ENCODE assay signal across 18 cellular contexts in the genomic region with DNA sequence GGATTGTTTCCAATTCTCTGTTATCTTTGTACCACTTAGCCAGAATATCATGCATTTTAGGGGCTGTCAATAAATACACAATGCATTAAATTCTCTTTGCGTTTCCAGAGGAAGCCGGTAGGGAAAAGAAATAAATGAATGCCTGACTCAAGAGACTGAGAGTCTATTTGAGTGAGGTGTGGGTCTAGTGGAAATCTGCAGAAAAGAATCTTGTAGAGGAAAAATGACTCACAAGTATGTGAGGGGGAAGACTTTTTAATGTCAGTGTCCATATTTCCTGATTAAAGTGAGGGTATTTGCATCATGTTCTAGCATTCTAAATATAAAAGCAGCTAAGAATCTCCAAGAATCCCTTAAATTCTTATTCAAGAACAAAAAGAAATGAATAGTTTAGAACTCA.
DNase-seq lines count a peak whose midpoint lies in the region; ATAC-seq and TF ChIP-seq lines count a peak whose summit lies in the region.
"Had no signal": no experiment of that assay in that cellular context is flagged by ENCODE, and none has a peak within 500 bp of the region (broad histone marks: within the 10 kb centered on the region; RNA-seq: fewer than 3 reads in every experiment).

No MANE protein-coding gene starts in this region.

- H3K27me3 ChIP-seq in osteoblast (ENCODE audit: insufficient read depth, low read length) (no peaks in the 10 kb centered on the region), adrenal gland (no peaks in the 10 kb centered on the region)
- H3K27me3 ChIP-seq: testis had no signal

- H3K27ac ChIP-seq in SK-N-MC (peak overlapping the region; percentile 95), osteoblast (ENCODE audit: low read depth, low read length) (peak overlapping the region; percentile 19), adrenal gland (no peak overlapping the region)
- H3K27ac ChIP-seq: parathyroid adenoma, skin epidermis, testis, VCaP had no signal

- H3K9ac ChIP-seq in SK-N-MC (ENCODE audit: insufficient read length) = peak overlapping the region; percentile 38
- H3K9ac ChIP-seq: parathyroid adenoma had no signal

- peaks cover 69% of the 10 kb centered on the region for H3K36me3 ChIP-seq in SK-N-MC (ENCODE audit: insufficient read depth, low read length)
- peaks cover 7% of the 10 kb centered on the region for H3K36me3 ChIP-seq in osteoblast (ENCODE audit: insufficient read depth, low read length)
- H3K36me3 ChIP-seq in adrenal gland (replicated peaks in 1 of 2) = no peaks in the 10 kb centered on the region

- ATAC-seq in GM18868 (IDR thresholded peaks at IDR 0.05; ENCODE audit: unreplicated experiment) = no peak

- H4K20me1 ChIP-seq in osteoblast (ENCODE audit: insufficient read depth, low read length) = peaks cover 26% of the 10 kb centered on the region

- peaks cover 89% of the 10 kb centered on the region for H3K79me2 ChIP-seq in osteoblast (ENCODE audit: insufficient read depth, low read length)
- H3K79me2 ChIP-seq: parathyroid adenoma had no signal

- peak; percentile 62 for DNase-seq in ELR (ENCODE audit: low read depth)
- DNase-seq in SK-N-MC (ENCODE audit: low read depth, low spot score) = no peak
- peak; percentile 44 for DNase-seq in dedifferentiated amniotic fluid mesenchymal stem cell (ENCODE audit: extremely low spot score)
- DNase-seq in osteoblast (ENCODE audit: insufficient read length, low spot score, missing footprints) = no peak
- no peak for DNase-seq in A172 (ENCODE audit: low spot score)
- DNase-seq in AG08396 (ENCODE audit: low spot score) = no peak
- no peak for DNase-seq in adrenal gland
- DNase-seq: activated CD4-positive, alpha-beta T cell treated with anti-CD3 and anti-CD28 coated beads, Interleukin-2, amount 50 U/mL, for 48 hours; activated naive CD4-positive, alpha-beta T cell treated with anti-CD3 and anti-CD28 coated beads for 36 hours; activated T-cell treated with anti-CD3 and anti-CD28 coated beads, Interleukin-2, amount 50 U/mL, for 1 hour; H9; KBM-7; NCI-H1417 treated with DMSO at 0.1 percent for 48 hours; testis had no signal

- TF ChIP-seq POLR2A in adrenal gland (IDR thresholded peaks at IDR 0.05) = no peak

- TF ChIP-seq CTCF in osteoblast (IDR thresholded peaks at IDR 0.05; ENCODE audit: extremely low read depth, low read depth, low read length) = no peak
- TF ChIP-seq CTCF in adrenal gland (IDR thresholded peaks at IDR 0.05) = no peak

- H3K9me3 ChIP-seq in SK-N-MC (ENCODE audit: low read depth, low read length) (0 out of 2 replicates have a peak, but pooled peaks cover 3% of the 10 kb centered on the region), osteoblast (ENCODE audit: low read depth, low read length) (no peaks in the 10 kb centered on the region), adrenal gland (replicated peaks in 1 of 3) (no peaks in the 10 kb centered on the region)
- H3K9me3 ChIP-seq: testis had no signal

- peak overlapping the region; percentile 44 for H3K4me2 ChIP-seq in osteoblast (ENCODE audit: insufficient read depth, low read length)

- intact Hi-C loops in adrenal gland (cut with DNase I) = no loop called here

- 82 to 86% (median 85%) methylated on average over 2 of the region's 2 CpGs for WGBS in adrenal gland, 4 donors

- H3K4me1 ChIP-seq in osteoblast (ENCODE audit: insufficient read depth, low read length) = peaks cover 37% of the 10 kb centered on the region
- H3K4me1 ChIP-seq in adrenal gland (replicated peaks in 1 of 2) = peaks cover 0 to 8% of the 10 kb centered on the region in 2 donors
- H3K4me1 ChIP-seq: parathyroid adenoma had no signal

- H3K4me3 ChIP-seq in SK-N-MC = peak overlapping the region; percentile 65
- H3K4me3 ChIP-seq in osteoblast (ENCODE audit: insufficient read depth, low read length) = no peak overlapping the region
- H3K4me3 ChIP-seq in adrenal gland = no peak overlapping the region
- H3K4me3 ChIP-seq: skin epidermis, testis had no signal

- H2AFZ ChIP-seq in osteoblast (ENCODE audit: low read length) = no peak overlapping the region
- H2AFZ ChIP-seq: parathyroid adenoma had no signal

Comparison
In these comparisons a context has a peak if more than half of its experiments do, and no peak if none do; other contexts are left out.
1. DNase-seq: peak in ELR (single experiment) and dedifferentiated amniotic fluid mesenchymal stem cell (single experiment); none in SK-N-MC (single experiment), osteoblast (single experiment), A172 (single experiment), AG08396 (single experiment) and adrenal gland (0 of 7).
2. H3K27ac ChIP-seq: peak in SK-N-MC (single experiment) and osteoblast (single experiment); none in adrenal gland (0 of 5).